9 cellular contexts compared by ENCODE assay signal in the genomic region with DNA sequence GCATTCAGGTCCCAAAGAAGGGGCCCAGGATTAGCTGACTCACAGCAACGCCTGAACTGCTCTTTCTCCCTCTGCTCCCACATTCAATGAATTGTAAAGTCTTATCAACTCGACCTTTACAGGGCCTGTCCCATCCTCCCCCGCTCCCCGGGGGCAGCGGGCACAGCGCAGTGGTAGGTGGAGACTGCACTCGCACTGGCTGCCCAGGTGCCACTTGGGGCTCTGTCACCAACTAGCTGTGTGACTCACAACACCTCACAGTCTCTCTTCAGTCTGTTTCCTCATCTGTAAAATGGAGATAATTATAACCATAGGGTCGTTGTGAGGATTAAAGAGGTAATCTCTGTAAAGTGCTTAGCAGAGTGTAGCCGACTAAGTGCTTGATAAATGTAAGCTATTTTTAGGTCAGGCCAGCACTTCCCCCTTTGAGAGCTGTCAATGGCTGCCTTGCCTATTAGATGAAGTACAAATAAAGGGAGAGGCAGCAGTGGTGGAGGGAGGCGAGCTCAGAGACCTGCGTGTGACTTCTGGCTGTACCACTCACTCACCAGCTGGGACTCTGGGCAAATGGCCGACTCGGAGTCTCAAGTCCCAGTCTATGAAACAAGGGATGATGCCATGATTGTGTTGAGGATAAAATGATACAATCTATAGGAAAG. TPM values are rescaled to one million over a fixed set of nuclear protein-coding genes. Genes with fewer than 3 reads are reported as not detected.
A peak's percentile ranks its signal among the peaks of the same experiment; 100 is the strongest.
DNase-seq lines count a peak whose midpoint lies in the region; ATAC-seq lines count a peak whose summit lies in the region.
"Had no signal": no experiment of that assay in that cellular context is flagged by ENCODE, and none has a peak within 500 bp of the region (broad histone marks: within the 10 kb centered on the region; RNA-seq: fewer than 3 reads in every experiment).

No MANE protein-coding gene starts in this region.

- no peak for ATAC-seq in left lobe of liver

- no peaks in the 10 kb centered on the region for H3K4me1 Mint-ChIP-seq in T-helper 2 cell treated with Interferon-gamma antibody and Interleukin-4, amounts not matched to agents 5 μg/mL and 100 μg/mL, for 36 hours (ENCODE audit: low read depth)

- H3K27me3 Mint-ChIP-seq in T-helper 2 cell treated with Interferon-gamma antibody and Interleukin-4, amounts not matched to agents 5 μg/mL and 100 μg/mL, for 36 hours (ENCODE audit: low read depth), result peaks cover 12% of the 10 kb centered on the region

- H3K36me3 Mint-ChIP-seq in T-helper 2 cell treated with Interferon-gamma antibody and Interleukin-4, amounts not matched to agents 5 μg/mL and 100 μg/mL, for 36 hours (ENCODE audit: low read depth), result no peaks in the 10 kb centered on the region

- in situ Hi-C loops in KBM-7 (cut with MboI; ENCODE audit: low pct_unique_long_range_greater_than_20kb, low sequenced_read_pairs), result no loop called here

- H3K4me3 Mint-ChIP-seq in T-helper 2 cell treated with Interferon-gamma antibody and Interleukin-4, amounts not matched to agents 5 μg/mL and 100 μg/mL, for 36 hours, result no peak overlapping the region
- H3K4me3 Mint-ChIP-seq: nephron had no signal

- H3K27ac Mint-ChIP-seq in T-helper 2 cell treated with Interferon-gamma antibody and Interleukin-4, amounts not matched to agents 5 μg/mL and 100 μg/mL, for 36 hours, result no peak overlapping the region

- no peaks in the 10 kb centered on the region for H3K9me3 Mint-ChIP-seq in T-helper 2 cell treated with Interferon-gamma antibody and Interleukin-4, amounts not matched to agents 5 μg/mL and 100 μg/mL, for 36 hours
- H3K9me3 Mint-ChIP-seq: nephron had no signal

- peak; percentile 77 for DNase-seq in KBM-7
- DNase-seq in NCI-H69 (lab: John Stamatoyannopoulos, UW), result peak; percentile 69
- peak; percentile 72 for DNase-seq in germinal center (ENCODE audit: low spot score)
- peak; percentile 75 for DNase-seq in putamen (ENCODE audit: low spot score)
- DNase-seq in LoVo (ENCODE audit: low spot score), result no peak
- DNase-seq in left lobe of liver (ENCODE audit: low spot score), result no peak
- DNase-seq in stimulated activated CD4-positive, alpha-beta T cell treated with anti-CD3 and anti-CD28 coated beads, Interleukin-4, amount 100 ng/mL, for 24 hours, result no peak
- DNase-seq in T-helper 2 cell treated with Interferon-gamma antibody and Interleukin-4, amounts not matched to agents 5 μg/mL and 100 μg/mL, for 36 hours (ENCODE audit: low spot score), result no peak

RNA-seq across cellular contexts. Expression of gene MYBPHL, which starts 0.7 kb away (rescaled TPM):
- total RNA-seq in left lobe of liver, result not detected

RNA-seq across cellular contexts. Expression of gene PSRC1, which starts 24.5 kb away (rescaled TPM):
- total RNA-seq in left lobe of liver, result 0.63 TPM

RNA-seq across cellular contexts. Expression of gene CELSR2, which starts 58.2 kb away (rescaled TPM):
- 3.9 TPM for total RNA-seq in left lobe of liver

Comparison
In these comparisons a context has a peak if more than half of its experiments do, and no peak if none do; other contexts are left out.
1. DNase-seq: peak in KBM-7 (single experiment), NCI-H69 (single experiment), germinal center (single experiment) and putamen (single experiment); none in LoVo (single experiment), left lobe of liver (single experiment), stimulated activated CD4-positive, alpha-beta T cell treated with anti-CD3 and anti-CD28 coated beads, Interleukin-4, amount 100 ng/mL, for 24 hours (single experiment) and T-helper 2 cell treated with Interferon-gamma antibody and Interleukin-4, amounts not matched to agents 5 μg/mL and 100 μg/mL, for 36 hours (single experiment).